ENCODE assay signal across 35 cellular contexts in genomic region chrX:57519578-57520118, GRCh38.
"Had no signal": no experiment of that assay in that cellular context is flagged by ENCODE, and none has a peak within 500 bp of the region (broad histone marks: within the 10 kb centered on the region; RNA-seq: fewer than 3 reads in every experiment).

No MANE protein-coding gene starts in this region.

- H3K36me3 ChIP-seq: MG63 had no signal

- H3K4me3 ChIP-seq: MG63 had no signal

- H3K4me2 ChIP-seq: KMS-11 had no signal

- H3K9me3 ChIP-seq: MG63 had no signal

- H3K27me3 ChIP-seq: MG63 had no signal

- DNase-seq: Karpas-422, Kasumi-1, KG1, MG63, MM.1S, MV-4-11, NCI-H1048, NCI-H1092, NCI-H1092 treated with DMSO at 0.1 percent for 48 hours, NCI-H1105, NCI-H1105 treated with DMSO at 0.1 percent for 48 hours, NCI-H1417, NCI-H1417 treated with DMSO at 0.1 percent for 48 hours, NCI-H1436, NCI-H1436 treated with DMSO at 0.1 percent for 48 hours, NCI-H146, NCI-H1694, NCI-H1694 treated with DMSO at 0.1 percent for 48 hours, NCI-H187, NCI-H187 treated with DMSO at 0.1 percent for 48 hours, NCI-H1930, NCI-H2029, NCI-H2029 treated with DMSO at 0.1 percent for 48 hours, NCI-H2081, NCI-H2081 treated with DMSO at 0.1 percent for 48 hours, NCI-H2107, NCI-H2171, NCI-H2171 treated with DMSO at 0.1 percent for 48 hours, NCI-H2227 treated with DMSO at 0.1 percent for 48 hours, NCI-H226, NCI-H345, NCI-H446, NCI-H446 treated with DMSO at 0.1 percent for 48 hours, NCI-H510A had no signal

- H3K9ac ChIP-seq: KMS-11 had no signal

- H3K27ac ChIP-seq: KMS-11 had no signal
